Comparison of ENCODE assay signal across 17 cellular contexts in genomic region chr15:58459045-58459444, GRCh38. TPM values are rescaled to one million over a fixed set of nuclear protein-coding genes. Genes with fewer than 3 reads are reported as not detected.
DNase-seq lines count a peak whose midpoint lies in the region; ATAC-seq, FAIRE-seq and TF ChIP-seq lines count a peak whose summit lies in the region.
"Had no signal": no experiment of that assay in that cellular context is flagged by ENCODE, and none has a peak within 500 bp of the region (broad histone marks: within the 10 kb centered on the region; RNA-seq: fewer than 3 reads in every experiment).

No MANE protein-coding gene starts in this region.

- no peaks in the 10 kb centered on the region for H3K9me3 ChIP-seq in Loucy (ENCODE audit: insufficient read depth, low read depth, low read length)
- no peaks in the 10 kb centered on the region for H3K9me3 ChIP-seq in HepG2 (ENCODE audit: low read length)
- H3K9me3 ChIP-seq: body of pancreas had no signal

- no peaks in the 10 kb centered on the region for H3K9me2 ChIP-seq in Loucy (replicated peaks; ENCODE audit: low read depth, low read length)

- H3F3A ChIP-seq in Loucy (ENCODE audit: low read depth): no peaks in the 10 kb centered on the region

- no peaks in the 10 kb centered on the region for H3K79me2 ChIP-seq in Loucy (ENCODE audit: insufficient read depth, low read length)
- H3K79me2 ChIP-seq in HepG2 (ENCODE audit: insufficient read depth, low read length): no peaks in the 10 kb centered on the region

- peak overlapping the region; percentile 43 for H3K4me2 ChIP-seq in Loucy (ENCODE audit: low read depth, low read length, poor library complexity, severe bottlenecking)
- H3K4me2 ChIP-seq in HepG2 (ENCODE audit: low read depth, low read length): peak overlapping the region; percentile 26; the same call in 1 of the 2 replicates

- no peak for FAIRE-seq in HepG2 (lab: Jason Lieb, UNC)

- H3K27ac ChIP-seq in HepG2 (ENCODE audit: extremely low read length, insufficient read depth, low read length): no peak overlapping the region

- no peaks in the 10 kb centered on the region for H3K27me3 Mint-ChIP-seq in activated CD8-positive, alpha-beta T cell treated with anti-CD3 and anti-CD28 coated beads, Interleukin-2, amount 10 ng/mL, durations not matched to agents 7 days and 5 days (ENCODE audit: low read depth)
- H3K27me3 Mint-ChIP-seq in naive thymus-derived CD8-positive, alpha-beta T cell: no peaks in the 10 kb centered on the region

- peaks cover 10% of the 10 kb centered on the region for H3K36me3 Mint-ChIP-seq in activated CD8-positive, alpha-beta T cell treated with anti-CD3 and anti-CD28 coated beads, Interleukin-2, amount 10 ng/mL, durations not matched to agents 7 days and 5 days (ENCODE audit: low read depth)
- no peaks in the 10 kb centered on the region for H3K36me3 Mint-ChIP-seq in stimulated activated effector memory CD8-positive, alpha-beta T cell treated with anti-CD3 and anti-CD28 coated beads, Interleukin-12 subunit alpha, Interleukin-12 subunit beta, amount 100 ng/mL, for 72 hours
- H3K36me3 Mint-ChIP-seq in naive thymus-derived CD8-positive, alpha-beta T cell: no peaks in the 10 kb centered on the region
- H3K36me3 Mint-ChIP-seq: CD14-positive monocyte had no signal

- no peaks in the 10 kb centered on the region for H4K20me1 ChIP-seq in Loucy (ENCODE audit: insufficient read depth, low read length, poor library complexity, severe bottlenecking)
- no peaks in the 10 kb centered on the region for H4K20me1 ChIP-seq in HepG2 (ENCODE audit: insufficient read depth, low read length)

- H3K36me3 ChIP-seq in Loucy (ENCODE audit: insufficient read depth, low read length) (no peaks in the 10 kb centered on the region), HepG2 (replicated peaks in 1 of 2; ENCODE audit: control insufficient read depth in 1 of 2, insufficient read depth in 2 of 2, low read length in 2 of 2) (no peaks in the 10 kb centered on the region)

- no peak for ATAC-seq in activated CD8-positive, alpha-beta T cell treated with anti-CD3 and anti-CD28 coated beads, Interleukin-2, amount 10 ng/mL, durations not matched to agents 7 days and 5 days
- no peak for ATAC-seq in HepG2
- ATAC-seq in stimulated activated effector memory CD8-positive, alpha-beta T cell treated with anti-CD3 and anti-CD28 coated beads, Interleukin-12 subunit alpha, Interleukin-12 subunit beta, amount 100 ng/mL, for 72 hours: no peak
- ATAC-seq in GM21528 (IDR thresholded peaks at IDR 0.05; ENCODE audit: low FRiP score, unreplicated experiment): no peak
- ATAC-seq in naive thymus-derived CD8-positive, alpha-beta T cell: no peak

- BruUV-seq in HepG2 (replicated peaks; lab: Mats Ljungman, UMichigan): no TSS peak

- no peak for TF ChIP-seq CTCF in Loucy (conservative IDR thresholded peaks at IDR 0.05; ENCODE audit: low read length)
- no peak for TF ChIP-seq CTCF in HepG2 (CRISPR knock-in tag; IDR thresholded peaks at IDR 0.05)

- H3K4me3 Mint-ChIP-seq in activated CD8-positive, alpha-beta T cell treated with anti-CD3 and anti-CD28 coated beads, Interleukin-2, amount 10 ng/mL, durations not matched to agents 7 days and 5 days: no peak overlapping the region
- H3K4me3 Mint-ChIP-seq in stimulated activated effector memory CD8-positive, alpha-beta T cell treated with anti-CD3 and anti-CD28 coated beads, Interleukin-12 subunit alpha, Interleukin-12 subunit beta, amount 100 ng/mL, for 72 hours: no peak overlapping the region
- H3K4me3 Mint-ChIP-seq in naive thymus-derived CD8-positive, alpha-beta T cell: peak overlapping the region in 3 of 10 donors; percentile 24 to 53 (median 46)

- in situ Hi-C loops in HepG2 (cut with HindIII; ENCODE audit: extremely low pct_ligation_motif_present, low pct_unique_long_range_greater_than_20kb): no loop called here

- POLR2A ChIA-PET in activated CD8-positive, alpha-beta T cell treated with anti-CD3 and anti-CD28 coated beads, Interleukin-2, amount 10 ng/mL, durations not matched to agents 7 days and 5 days (lab: Charles Lee): interaction anchor here (1.5 to 4.9 kb wide), 3 partner anchors 16 to 58 kb away, joined by 6 to 45 read pairs (median 12); no protein-coding TSS in a partner anchor
- POLR2A ChIA-PET in HepG2 (lab: Yijun Ruan, JAX): interaction anchor here (1.9 to 4.9 kb wide), 2 partner anchors 10 to 17 kb away, joined by 13 to 49 read pairs; no protein-coding TSS in a partner anchor
- POLR2A ChIA-PET in naive thymus-derived CD8-positive, alpha-beta T cell (lab: Charles Lee): interaction anchor here (1.1 kb wide), 1 partner anchor 14 kb away, joined by 3 read pairs; no protein-coding TSS in a partner anchor

- H3K4me3 ChIP-seq in Loucy (ENCODE audit: low read length, poor library complexity, severe bottlenecking): no peak overlapping the region
- H3K4me3 ChIP-seq in HepG2 (replicated peaks in 1 of 3; ENCODE audit: insufficient read depth in 1 of 3, low read depth in 2 of 3, low read length in 3 of 3): no peak overlapping the region
- H3K4me3 ChIP-seq: body of pancreas had no signal

- TF ChIP-seq POLR2A in HepG2 (IDR thresholded peaks at IDR 0.05; ENCODE audit: insufficient read depth in 1 of 2, low read depth in 2 of 2, low read length in 2 of 2): no peak

- H2AFZ ChIP-seq in Loucy (ENCODE audit: low read length) (no peak overlapping the region), HepG2 (ENCODE audit: low read length) (no peak overlapping the region)

- peaks cover 88% of the 10 kb centered on the region for H3K4me1 Mint-ChIP-seq in activated CD8-positive, alpha-beta T cell treated with anti-CD3 and anti-CD28 coated beads, Interleukin-2, amount 10 ng/mL, durations not matched to agents 7 days and 5 days (ENCODE audit: low read depth)
- H3K4me1 Mint-ChIP-seq in stimulated activated effector memory CD8-positive, alpha-beta T cell treated with anti-CD3 and anti-CD28 coated beads, Interleukin-12 subunit alpha, Interleukin-12 subunit beta, amount 100 ng/mL, for 72 hours: peaks cover 71% of the 10 kb centered on the region
- peaks cover 50 to 65% (median 58%) of the 10 kb centered on the region in 4 donors for H3K4me1 Mint-ChIP-seq in naive thymus-derived CD8-positive, alpha-beta T cell

- no peak for DNase-seq in activated CD8-positive, alpha-beta T cell treated with anti-CD3 and anti-CD28 coated beads, Interleukin-2, amount 10 ng/mL, durations not matched to agents 7 days and 5 days
- DNase-seq in HepG2 (ENCODE audit: low spot score) (no peak), Ammon's horn (ENCODE audit: low spot score) (no peak)
- DNase-seq in stimulated activated effector memory CD8-positive, alpha-beta T cell treated with anti-CD3 and anti-CD28 coated beads, Interleukin-12 subunit alpha, Interleukin-12 subunit beta, amount 100 ng/mL, for 72 hours (ENCODE audit: low spot score in 2 of 2): no peak
- no peak for DNase-seq in naive thymus-derived CD8-positive, alpha-beta T cell
- DNase-seq: activated CD4-positive, alpha-beta T cell treated with anti-CD3 and anti-CD28 coated beads, Interleukin-2, amount 50 U/mL, for 48 hours; activated effector memory CD4-positive, alpha-beta T cell treated with Interleukin-2 at 50 U/mL for 16 hours; body of pancreas; NCI-H2107; occipital lobe; SHP77 treated with DMSO at 0.1 percent for 48 hours; stimulated activated CD4-positive, alpha-beta T cell treated with anti-CD3 and anti-CD28 coated beads, Interleukin-12 subunit alpha, Interleukin-12 subunit beta, amount 100 ng/mL, for 4 hours; substantia nigra had no signal

- H3K27me3 ChIP-seq in Loucy (ENCODE audit: insufficient read depth, low read length, poor library complexity, severe bottlenecking) (no peaks in the 10 kb centered on the region), HepG2 (ENCODE audit: control insufficient read depth in 1 of 2, insufficient read depth in 2 of 2, low read length in 2 of 2) (no peaks in the 10 kb centered on the region)
- H3K27me3 ChIP-seq: body of pancreas had no signal

- TF ChIP-seq RAD21 in HepG2 (CRISPR knock-in tag; IDR thresholded peaks at IDR 0.05): no peak

- H3K9ac ChIP-seq in Loucy (ENCODE audit: low read depth, low read length, poor library complexity, severe bottlenecking) (no peak overlapping the region), HepG2 (ENCODE audit: insufficient read depth, low read depth, low read length) (no peak overlapping the region)

- peak overlapping the region; percentile 62 for H3K27ac Mint-ChIP-seq in activated CD8-positive, alpha-beta T cell treated with anti-CD3 and anti-CD28 coated beads, Interleukin-2, amount 10 ng/mL, durations not matched to agents 7 days and 5 days
- peak overlapping the region; percentile 8 for H3K27ac Mint-ChIP-seq in stimulated activated effector memory CD8-positive, alpha-beta T cell treated with anti-CD3 and anti-CD28 coated beads, Interleukin-12 subunit alpha, Interleukin-12 subunit beta, amount 100 ng/mL, for 72 hours
- peak overlapping the region in 3 of 10 donors; percentile 33 to 72 (median 61) for H3K27ac Mint-ChIP-seq in naive thymus-derived CD8-positive, alpha-beta T cell

- TF ChIP-seq EP300 in HepG2 (IDR thresholded peaks at IDR 0.05; ENCODE audit: low read depth in 2 of 2, low read length in 2 of 2) (no peak), HepG2 (CRISPR knock-in tag; IDR thresholded peaks at IDR 0.05; ENCODE audit: borderline replicate concordance) (no peak)

- intact Hi-C loops in HepG2 (cut with micrococcal nuclease; ENCODE audit: unreplicated experiment): no loop called here

- 28% methylated on average over 2 of the region's 2 CpGs for WGBS in HepG2 (ENCODE audit: low lambda C conversion rate)

- H3K9me3 Mint-ChIP-seq in activated CD8-positive, alpha-beta T cell treated with anti-CD3 and anti-CD28 coated beads, Interleukin-2, amount 10 ng/mL, durations not matched to agents 7 days and 5 days (ENCODE audit: insufficient read depth): no peaks in the 10 kb centered on the region
- H3K9me3 Mint-ChIP-seq in stimulated activated effector memory CD8-positive, alpha-beta T cell treated with anti-CD3 and anti-CD28 coated beads, Interleukin-12 subunit alpha, Interleukin-12 subunit beta, amount 100 ng/mL, for 72 hours: no peaks in the 10 kb centered on the region
- H3K9me3 Mint-ChIP-seq in naive thymus-derived CD8-positive, alpha-beta T cell: no peaks in the 10 kb centered on the region
- H3K9me3 Mint-ChIP-seq: CD14-positive monocyte had no signal

- H3K4me1 ChIP-seq in Loucy (ENCODE audit: insufficient read depth, low read length, poor library complexity, severe bottlenecking) (peaks cover 78% of the 10 kb centered on the region), HepG2 (ENCODE audit: insufficient read depth, low read length) (peaks cover 78% of the 10 kb centered on the region)

- CTCF ChIA-PET in activated CD8-positive, alpha-beta T cell treated with anti-CD3 and anti-CD28 coated beads, Interleukin-2, amount 10 ng/mL, durations not matched to agents 7 days and 5 days (lab: Charles Lee): interaction anchor here (1.0 to 4.6 kb wide), 4 partner anchors 11 to 84 kb away, joined by 3 to 34 read pairs (median 13); no protein-coding TSS in a partner anchor
- CTCF ChIA-PET in HepG2 (lab: Yijun Ruan, JAX; ENCODE audit: low intra/inter-chr PET ratio, low total read pairs): no interaction called here

RNA-seq across cellular contexts. Expression of gene LIPC, which starts 27.3 kb away (rescaled TPM):
- total RNA-seq in activated CD8-positive, alpha-beta T cell treated with anti-CD3 and anti-CD28 coated beads, Interleukin-2, amount 10 ng/mL, durations not matched to agents 7 days and 5 days: 1 to 10 TPM; 4.1 to 4.4 TPM
- 15.0 and 26.0 TPM in 2 replicates for total RNA-seq in HepG2 (2016; rRNA removed; fragmentation: Illumina TruSeq; extraction: Trizol)
- total RNA-seq in HepG2 (2016; cell fraction: cytosol; rRNA removed; fragmentation: Illumina TruSeq; extraction: Trizol; ENCODE audit: low read depth): 3.6 and 5.6 TPM in 2 replicates
- total RNA-seq in HepG2 (2016; cell fraction: insoluble cytoplasmic fraction; rRNA removed; fragmentation: Illumina TruSeq; extraction: Trizol): 14.4 and 27.2 TPM in 2 replicates
- 9.5 and 11.4 TPM in 2 replicates for total RNA-seq in HepG2 (2016; cell fraction: membrane; rRNA removed; fragmentation: Illumina TruSeq; extraction: Trizol)
- 31.9 and 35.6 TPM in 2 replicates for total RNA-seq in HepG2 (2016; cell fraction: nucleus; rRNA removed; fragmentation: Illumina TruSeq; extraction: Trizol)
- polyA plus RNA-seq in HepG2 (2011; rRNA removed): 38.0 and 46.9 TPM in 2 replicates
- polyA plus RNA-seq in HepG2 (2011; cell fraction: cytosol; rRNA removed): 32.6 and 40.5 TPM in 2 replicates
- polyA plus RNA-seq in HepG2 (2011; cell fraction: nucleus; rRNA removed): 25.6 and 27.7 TPM in 2 replicates
- polyA plus RNA-seq in HepG2 (2012): 28.9 and 34.2 TPM in 2 replicates
- 9.2 and 9.9 TPM in 2 replicates for polyA plus RNA-seq in HepG2 (2016; cell fraction: cytosol; fragmentation: Illumina TruSeq; extraction: Trizol; ENCODE audit: low read depth)
- 20.8 and 21.9 TPM in 2 replicates for polyA plus RNA-seq in HepG2 (2016; cell fraction: insoluble cytoplasmic fraction; fragmentation: Illumina TruSeq; extraction: Trizol; ENCODE audit: low read depth)
- polyA plus RNA-seq in HepG2 (2016; cell fraction: membrane; fragmentation: Illumina TruSeq; extraction: Trizol; ENCODE audit: low read depth): 13.3 and 17.3 TPM in 2 replicates
- 46.6 and 49.7 TPM in 2 replicates for polyA plus RNA-seq in HepG2 (2016; cell fraction: nucleus; fragmentation: Illumina TruSeq; extraction: Trizol; ENCODE audit: insufficient read depth, low read depth)
- 66.7 TPM in 1 of 2 replicates, not detected in the other for polyA minus RNA-seq in HepG2 (2011; rRNA and poly(A)+ RNA removed; ENCODE audit: low replicate concordance)
- polyA minus RNA-seq in HepG2 (2011; cell fraction: cytosol; rRNA and poly(A)+ RNA removed): 17.8 and 19.8 TPM in 2 replicates
- 21.2 and 25.1 TPM in 2 replicates for polyA minus RNA-seq in HepG2 (2011; cell fraction: nucleus; rRNA and poly(A)+ RNA removed)
- 1 to 10 TPM; 4.2 to 4.4 TPM for total RNA-seq in naive thymus-derived CD8-positive, alpha-beta T cell
- 1 to 10 TPM in 1 of 3 donors, under 1 TPM in 2; 0.64 to 2.9 (median 0.69) TPM for polyA plus RNA-seq in naive thymus-derived CD8-positive, alpha-beta T cell
- total RNA-seq: lung microvascular endothelial cell had no signal
